ENCODE assay signal across 23 cellular contexts in the genomic region with DNA sequence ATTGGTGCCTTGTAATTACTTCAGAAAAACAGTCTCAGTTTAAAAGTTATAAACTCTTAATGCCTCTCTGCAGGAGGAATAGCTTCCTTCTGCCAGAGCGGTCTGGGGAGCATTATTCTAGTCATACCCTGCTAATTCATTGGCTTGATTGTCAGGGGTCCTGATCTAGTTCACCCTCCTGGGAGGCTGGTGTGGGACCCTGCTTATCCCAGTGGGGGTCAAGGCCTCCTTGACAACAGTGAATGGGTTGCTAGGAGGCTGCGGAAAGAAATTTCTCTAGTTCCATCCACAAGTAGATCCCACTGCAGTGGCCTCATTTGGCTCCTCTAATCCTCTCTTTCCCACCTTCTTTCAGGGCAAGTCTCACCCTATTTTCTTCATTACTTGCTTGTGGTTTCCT.
"Had no signal": no experiment of that assay in that cellular context is flagged by ENCODE, and none has a peak within 500 bp of the region (broad histone marks: within the 10 kb centered on the region; RNA-seq: fewer than 3 reads in every experiment).

No MANE protein-coding gene starts in this region.

- DNase-seq: effector memory CD4-positive, alpha-beta T cell; erythroblast; esophagus squamous epithelium; foreskin melanocyte; glutamatergic neuron; heart right ventricle; left cardiac atrium; left lung; mesenchymal stem cell; mucosa of descending colon; naive B cell; right lobe of liver; small intestine; stimulated activated CD4-positive, alpha-beta T cell treated with anti-CD3 and anti-CD28 coated beads, Interleukin-15, amount 100 ng/mL, for 24 hours; stimulated activated CD4-positive, alpha-beta T cell treated with anti-CD3 and anti-CD28 coated beads, Interleukin-2, amount 100 ng/mL, for 48 hours; stimulated activated naive CD4-positive, alpha-beta T cell; stomach; thyroid gland had no signal

- H3K4me1 Mint-ChIP-seq: mesothelial cell of epicardium, naive B cell had no signal

- H3K36me3 Mint-ChIP-seq: mesothelial cell of epicardium; naive B cell; natural killer cell treated with Interleukin-12 subunit alpha and Interleukin-12 subunit beta and Interleukin-15 and Interleukin-18, amount 100 ng/mL, for 72 hours had no signal

- H3K4me1 ChIP-seq: esophagus squamous epithelium, heart right ventricle, left lung, prostate gland, right lobe of liver, stomach had no signal

- H3K36me3 ChIP-seq: esophagus squamous epithelium, heart right ventricle, left lung, prostate gland, right lobe of liver, stomach, thyroid gland, vagina had no signal

- H3K4me3 ChIP-seq: dorsolateral prefrontal cortex, esophagus squamous epithelium, heart right ventricle, left lung, mucosa of descending colon, prostate gland, right lobe of liver, stomach, thyroid gland, vagina had no signal

- H3K4me3 Mint-ChIP-seq: mesothelial cell of epicardium; naive B cell; natural killer cell treated with Interleukin-12 subunit alpha and Interleukin-12 subunit beta and Interleukin-15 and Interleukin-18, amount 100 ng/mL, for 72 hours had no signal

- H3K27ac ChIP-seq: esophagus squamous epithelium, heart right ventricle, left lung, prostate gland, right lobe of liver, stomach, thyroid gland, vagina had no signal

- H3K9me3 ChIP-seq: esophagus squamous epithelium, left lung, mucosa of descending colon, prostate gland, right lobe of liver, stomach, thyroid gland, vagina had no signal

- H3K9me3 Mint-ChIP-seq: natural killer cell treated with Interleukin-12 subunit alpha and Interleukin-12 subunit beta and Interleukin-15 and Interleukin-18, amount 100 ng/mL, for 72 hours had no signal

- H3K27ac Mint-ChIP-seq: mesothelial cell of epicardium; naive B cell; natural killer cell treated with Interleukin-12 subunit alpha and Interleukin-12 subunit beta and Interleukin-15 and Interleukin-18, amount 100 ng/mL, for 72 hours had no signal

- H3K27me3 ChIP-seq: dorsolateral prefrontal cortex, esophagus squamous epithelium, heart right ventricle, left lung, right lobe of liver, stomach, thyroid gland, vagina had no signal
